ENCODE assay signal across 23 cellular contexts in genomic region chr14:88521818-88522217, GRCh38. TPM values are rescaled to one million over a fixed set of nuclear protein-coding genes. Genes with fewer than 3 reads are reported as not detected.
DNase-seq lines count a peak whose midpoint lies in the region; ATAC-seq and TF ChIP-seq lines count a peak whose summit lies in the region.
"Had no signal": no experiment of that assay in that cellular context is flagged by ENCODE, and none has a peak within 500 bp of the region (broad histone marks: within the 10 kb centered on the region; RNA-seq: fewer than 3 reads in every experiment).

No MANE protein-coding gene starts in this region.

- H3K27me3 ChIP-seq in RWPE2 (ENCODE audit: insufficient read depth, poor library complexity, severe bottlenecking) = no peaks in the 10 kb centered on the region
- H3K27me3 ChIP-seq in osteoblast (ENCODE audit: insufficient read depth, low read length) = no peaks in the 10 kb centered on the region
- H3K27me3 ChIP-seq: gastrocnemius medialis, neutrophil, Peyer's patch had no signal

- peaks cover 28% of the 10 kb centered on the region for H3K79me2 ChIP-seq in osteoblast (ENCODE audit: insufficient read depth, low read length)

- ATAC-seq in RWPE2 (ENCODE audit: low read depth) = 0 out of 3 replicates have a peak, but pooled peaks have one; percentile 50
- ATAC-seq in activated naive CD8-positive, alpha-beta T cell treated with anti-CD3 and anti-CD28 coated beads, Interleukin-2, amount 50 U/mL, for 24 hours = no peak
- ATAC-seq: gastrocnemius medialis; stimulated activated effector memory CD8-positive, alpha-beta T cell treated with anti-CD3 and anti-CD28 coated beads, Interleukin-12 subunit alpha, Interleukin-12 subunit beta, amount 100 ng/mL, for 72 hours had no signal

- H3K27ac Mint-ChIP-seq in activated naive CD8-positive, alpha-beta T cell treated with anti-CD3 and anti-CD28 coated beads, Interleukin-2, amount 50 U/mL, for 24 hours = no peak overlapping the region
- H3K27ac Mint-ChIP-seq: CD4-positive, alpha-beta T cell; stimulated activated effector memory CD8-positive, alpha-beta T cell treated with anti-CD3 and anti-CD28 coated beads, Interleukin-12 subunit alpha, Interleukin-12 subunit beta, amount 100 ng/mL, for 72 hours had no signal

- H3K27ac ChIP-seq in C4-2B = peak overlapping the region; percentile 72
- no peak overlapping the region for H3K27ac ChIP-seq in RWPE2 (ENCODE audit: poor library complexity, severe bottlenecking)
- H3K27ac ChIP-seq in osteoblast (ENCODE audit: low read depth, low read length) = peak overlapping the region; percentile 49
- H3K27ac ChIP-seq: gastrocnemius medialis, neutrophil, Peyer's patch, skin epidermis, WERI-Rb-1 had no signal

- no peaks in the 10 kb centered on the region for H3K9me3 Mint-ChIP-seq in activated naive CD8-positive, alpha-beta T cell treated with anti-CD3 and anti-CD28 coated beads, Interleukin-2, amount 50 U/mL, for 24 hours
- H3K9me3 Mint-ChIP-seq: CD4-positive, alpha-beta T cell; central memory CD8-positive, alpha-beta T cell; stimulated activated effector memory CD8-positive, alpha-beta T cell treated with anti-CD3 and anti-CD28 coated beads, Interleukin-12 subunit alpha, Interleukin-12 subunit beta, amount 100 ng/mL, for 72 hours had no signal

- H3K27me3 Mint-ChIP-seq in activated naive CD8-positive, alpha-beta T cell treated with anti-CD3 and anti-CD28 coated beads, Interleukin-2, amount 50 U/mL, for 24 hours = peaks cover 30% of the 10 kb centered on the region

- H3K4me3 Mint-ChIP-seq in activated naive CD8-positive, alpha-beta T cell treated with anti-CD3 and anti-CD28 coated beads, Interleukin-2, amount 50 U/mL, for 24 hours = no peak overlapping the region
- H3K4me3 Mint-ChIP-seq: CD4-positive, alpha-beta T cell; central memory CD8-positive, alpha-beta T cell; stimulated activated effector memory CD8-positive, alpha-beta T cell treated with anti-CD3 and anti-CD28 coated beads, Interleukin-12 subunit alpha, Interleukin-12 subunit beta, amount 100 ng/mL, for 72 hours had no signal

- H2AFZ ChIP-seq in osteoblast (ENCODE audit: low read length) = no peak overlapping the region

- H4K20me1 ChIP-seq in osteoblast (ENCODE audit: insufficient read depth, low read length) = peaks cover 3% of the 10 kb centered on the region

- DNase-seq in RWPE2 (ENCODE audit: low spot score) (no peak), choroid plexus epithelial cell (ENCODE audit: low read depth) (peak; percentile 37), osteoblast (ENCODE audit: insufficient read length, low spot score, missing footprints) (no peak), SHP77 (lab: John Stamatoyannopoulos, UW) (no peak)
- DNase-seq in central memory CD4-positive, alpha-beta T cell = no peak
- no peak for DNase-seq in NK-92 treated with Interleukin-12 subunit alpha and Interleukin-12 subunit beta, amount 100 ng/mL, for 24 hours (lab: John Stamatoyannopoulos, UW)
- no peak for DNase-seq in activated naive CD8-positive, alpha-beta T cell treated with anti-CD3 and anti-CD28 coated beads, Interleukin-2, amount 50 U/mL, for 24 hours
- DNase-seq: activated CD4-positive, alpha-beta T cell treated with anti-CD3 and anti-CD28 coated beads, Interleukin-2, amount 50 U/mL, for 4 hours; activated CD8-positive, alpha-beta memory T cell treated with anti-CD3 and anti-CD28 coated beads, Interleukin-2, amount 50 U/mL, for 48 hours; CD4-positive, alpha-beta T cell; gastrocnemius medialis; GDM1; mammary epithelial cell; NCI-H1417 treated with DMSO at 0.1 percent for 48 hours; NCI-H2107; Peyer's patch; stimulated activated CD4-positive, alpha-beta T cell treated with anti-CD3 and anti-CD28 coated beads, Interleukin-2, amount 100 ng/mL, for 24 hours; WERI-Rb-1 had no signal

- no peaks in the 10 kb centered on the region; the same call in 1 of the 2 replicates for H3K36me3 ChIP-seq in RWPE2 (ENCODE audit: low read depth)
- H3K36me3 ChIP-seq in osteoblast (ENCODE audit: insufficient read depth, low read length) = no peaks in the 10 kb centered on the region
- H3K36me3 ChIP-seq: gastrocnemius medialis, neutrophil, Peyer's patch had no signal

- TF ChIP-seq CTCF in C4-2B (conservative IDR thresholded peaks at IDR 0.05) (no peak), RWPE2 (IDR thresholded peaks at IDR 0.05; ENCODE audit: poor library complexity, severe bottlenecking) (no peak), choroid plexus epithelial cell (conservative IDR thresholded peaks at IDR 0.05; ENCODE audit: low read depth, low read length) (no peak), osteoblast (IDR thresholded peaks at IDR 0.05; ENCODE audit: extremely low read depth, low read depth, low read length) (no peak)

- H3K9me3 ChIP-seq in RWPE2 (ENCODE audit: severe bottlenecking) = no peaks in the 10 kb centered on the region
- H3K9me3 ChIP-seq in osteoblast (ENCODE audit: low read depth, low read length) = no peaks in the 10 kb centered on the region
- H3K9me3 ChIP-seq: gastrocnemius medialis, neutrophil, Peyer's patch had no signal

- H3K4me1 ChIP-seq in RWPE2 (ENCODE audit: insufficient read depth, poor library complexity, severe bottlenecking) (peaks cover 13% of the 10 kb centered on the region), osteoblast (ENCODE audit: insufficient read depth, low read length) (peaks cover 10% of the 10 kb centered on the region)
- H3K4me1 ChIP-seq: gastrocnemius medialis had no signal

- H3K36me3 Mint-ChIP-seq in activated naive CD8-positive, alpha-beta T cell treated with anti-CD3 and anti-CD28 coated beads, Interleukin-2, amount 50 U/mL, for 24 hours (ENCODE audit: low read depth) = no peaks in the 10 kb centered on the region
- H3K36me3 Mint-ChIP-seq: stimulated activated effector memory CD8-positive, alpha-beta T cell treated with anti-CD3 and anti-CD28 coated beads, Interleukin-12 subunit alpha, Interleukin-12 subunit beta, amount 100 ng/mL, for 72 hours had no signal

- H3K4me1 Mint-ChIP-seq in activated naive CD8-positive, alpha-beta T cell treated with anti-CD3 and anti-CD28 coated beads, Interleukin-2, amount 50 U/mL, for 24 hours = no peaks in the 10 kb centered on the region

- no peak overlapping the region for H3K4me3 ChIP-seq in RWPE2 (ENCODE audit: severe bottlenecking)
- no peak overlapping the region for H3K4me3 ChIP-seq in choroid plexus epithelial cell (ENCODE audit: low read depth, low read length)
- H3K4me3 ChIP-seq in osteoblast (ENCODE audit: insufficient read depth, low read length) = no peak overlapping the region
- H3K4me3 ChIP-seq: gastrocnemius medialis, Peyer's patch, skin epidermis had no signal

- no peak overlapping the region for H3K4me2 ChIP-seq in osteoblast (ENCODE audit: insufficient read depth, low read length)

RNA-seq across cellular contexts. Expression of gene PTPN21, which starts 33.0 kb away (rescaled TPM):
- 17.4 and 18.0 TPM in 2 replicates for total RNA-seq in osteoblast
- total RNA-seq: CD4-positive, alpha-beta T cell had no signal

RNA-seq across cellular contexts. Expression of gene ZC3H14, which starts 41.0 kb away (rescaled TPM):
- 72.2 and 74.6 TPM in 2 replicates for total RNA-seq in osteoblast
